Comparison of ENCODE assay signal across 24 cellular contexts in genomic region chr10:15118615-15119014, GRCh38. TPM values are rescaled to one million over a fixed set of nuclear protein-coding genes. Genes with fewer than 3 reads are reported as not detected.
"Had no signal": no experiment of that assay in that cellular context is flagged by ENCODE, and none has a peak within 500 bp of the region (broad histone marks: within the 10 kb centered on the region; RNA-seq: fewer than 3 reads in every experiment).

No MANE protein-coding gene starts in this region.

- H3K27ac ChIP-seq: coronary artery, esophagus squamous epithelium, gastrocnemius medialis, left lung, sigmoid colon, transverse colon had no signal

- H3K4me3 ChIP-seq: coronary artery, esophagus squamous epithelium, gastrocnemius medialis, left lung, lung, sigmoid colon, smooth muscle cell, transverse colon had no signal

- DNase-seq: activated CD4-positive, alpha-beta memory T cell treated with anti-CD3 and anti-CD28 coated beads, Interleukin-2, amount 10 ng/mL, durations not matched to agents 7 days and 5 days; activated CD4-positive, alpha-beta T cell treated with anti-CD3 and anti-CD28 coated beads, Interleukin-2, amount 10 ng/mL, durations not matched to agents 24 days and 14 days; activated effector memory CD4-positive, alpha-beta T cell treated with anti-CD3 and anti-CD28 coated beads, Interleukin-2, amount 50 U/mL, for 16 hours; activated naive CD4-positive, alpha-beta T cell treated with anti-CD3 and anti-CD28 coated beads, Interleukin-2, amount 10 ng/mL, durations not matched to agents 7 days and 5 days; activated T-cell treated with anti-CD3 and anti-CD28 coated beads, Interleukin-2, amount 50 U/mL, for 72 hours; amygdala; cerebellar nuclear complex; endodermal cell; esophagus squamous epithelium; gastrocnemius medialis; hippocampal formation; kidney glomerular epithelial cell; left lung; naive B cell; posterior cingulate gyrus; sigmoid colon; stimulated activated CD4-positive, alpha-beta T cell treated with anti-CD3 and anti-CD28 coated beads, Interleukin-15, amount 100 ng/mL, for 24 hours; stimulated activated naive B cell treated with anti-CD40 and anti-IgM and Interleukin-4, amounts not matched to agents 10 μg/mL and 1 μg/mL and 100 μg/mL, for 72 hours; transverse colon had no signal

- ATAC-seq: activated CD4-positive, CD25-positive, alpha-beta regulatory T cell treated with anti-CD3 and anti-CD28 coated beads, Interleukin-2, amount 50 U/mL, for 24 hours; activated T-cell treated with anti-CD3 and anti-CD28 coated beads, Interleukin-2, amount 50 U/mL, for 72 hours; gastrocnemius medialis; left lung; stimulated activated naive B cell treated with anti-CD40 and anti-IgM and Interleukin-4, amounts not matched to agents 10 μg/mL and 1 μg/mL and 100 μg/mL, for 72 hours had no signal

- FAIRE-seq: urothelium cell line had no signal

- H3K4me1 ChIP-seq: gastrocnemius medialis, left lung, sigmoid colon, transverse colon had no signal

- H3K9me3 ChIP-seq: esophagus squamous epithelium, gastrocnemius medialis, left lung, sigmoid colon, transverse colon had no signal

- H3K27me3 ChIP-seq: esophagus squamous epithelium, gastrocnemius medialis, left lung, sigmoid colon, transverse colon had no signal

- H3K4me2 ChIP-seq: smooth muscle cell had no signal

RNA-seq across cellular contexts. Expression of gene ACBD7, which starts 30.0 kb away (rescaled TPM):
- total RNA-seq: gastrocnemius medialis, sigmoid colon, smooth muscle cell, transverse colon had no signal
- polyA plus RNA-seq: smooth muscle cell had no signal
